ENCODE assay signal across 8 cellular contexts in genomic region chr14:92686763-92687427, GRCh38.
DNase-seq lines count a peak whose midpoint lies in the region; FAIRE-seq and TF ChIP-seq lines count a peak whose summit lies in the region.

No MANE protein-coding gene starts in this region.

- peaks cover 10 to 21% (median 20%) of the 10 kb centered on the region in 4 experiments; a peak in 6 of 7 replicates for H3K27me3 ChIP-seq in H1 (replicated peaks in 1 of 4; ENCODE audit: control insufficient read depth in 3 of 4, extremely low read depth in 1 of 4, insufficient read depth in 3 of 4, low read length in 3 of 4)
- H3K27me3 ChIP-seq in mesenchymal stem cell (ENCODE audit: control insufficient read depth in 1 of 2, insufficient read depth in 1 of 2, low read length in 2 of 2), result peaks cover 0 to 4% of the 10 kb centered on the region in 2 experiments

- intact Hi-C loops in activated CD4-positive, alpha-beta memory T cell treated with anti-CD3 and anti-CD28 coated beads for 36 hours (cut with micrococcal nuclease), result no loop called here

- peak overlapping the region; percentile 46 for H3K56ac ChIP-seq in H1 (replicated peaks; ENCODE audit: insufficient read length, low read depth, low read length)

- WGBS in H1 (ENCODE audit: extremely low coverage in 1 of 2, insufficient coverage in 1 of 2, insufficient read length in 1 of 2, insufficient replicate concordance in 2 of 2, low coverage in 1 of 2, low lambda C conversion rate in 2 of 2, missing lambda C conversion rate in 1 of 2), 2 experiments, result 3% methylated on average over 30 of the region's 46 CpGs; no CpG with 5 or more reads in 1 of the 2 experiments
- 3% methylated on average over 42 of the region's 46 CpGs for WGBS in mesenchymal stem cell

- H3K79me1 ChIP-seq in H1 (ENCODE audit: low read depth, low read length), result no peaks in the 10 kb centered on the region
- no peaks in the 10 kb centered on the region for H3K79me1 ChIP-seq in mesenchymal stem cell (replicated peaks; ENCODE audit: low read length, poor library complexity, severe bottlenecking)

- H3K4me1 Mint-ChIP-seq in activated CD4-positive, alpha-beta memory T cell treated with anti-CD3 and anti-CD28 coated beads for 36 hours (ENCODE audit: low read depth), result no peaks in the 10 kb centered on the region

- no peaks in the 10 kb centered on the region for H3K79me2 ChIP-seq in H1 (ENCODE audit: control insufficient read depth in 1 of 2, insufficient read depth in 2 of 2, low read length in 2 of 2)

- no peak overlapping the region for H3K4ac ChIP-seq in H1 (replicated peaks; ENCODE audit: insufficient read length, low read depth, low read length)
- peak overlapping the region in 1 of 2 experiments; percentile 55 for H3K4ac ChIP-seq in mesenchymal stem cell (ENCODE audit: low read depth in 1 of 2, low read length in 2 of 2)

- H3K4me1 ChIP-seq in H1 (replicated peaks in 1 of 4; ENCODE audit: control insufficient read depth in 3 of 4, insufficient read depth in 4 of 4, low read length in 3 of 4) (peaks cover 0 to 9% (median 3%) of the 10 kb centered on the region in 4 experiments; a peak in 4 of 7 replicates), mesenchymal stem cell (ENCODE audit: control insufficient read depth, insufficient read depth, low read depth, low read length) (peaks cover 20% of the 10 kb centered on the region)

- no peaks in the 10 kb centered on the region for H3K36me3 ChIP-seq in H1 (ENCODE audit: control insufficient read depth in 2 of 4, insufficient read depth in 4 of 4, low read length in 3 of 4)
- H3K36me3 ChIP-seq in mesenchymal stem cell (ENCODE audit: control insufficient read depth in 1 of 2, insufficient read depth in 2 of 2, low read depth in 1 of 2, low read length in 2 of 2), result peaks cover 42 to 48% of the 10 kb centered on the region in 2 experiments

- peaks cover 3% of the 10 kb centered on the region for H3K36me3 Mint-ChIP-seq in activated CD4-positive, alpha-beta memory T cell treated with anti-CD3 and anti-CD28 coated beads for 36 hours

- no peak overlapping the region for H4K5ac ChIP-seq in H1 (ENCODE audit: insufficient read length, low read depth, low read length)

- no peaks in the 10 kb centered on the region for H3K9me3 Mint-ChIP-seq in activated CD4-positive, alpha-beta memory T cell treated with anti-CD3 and anti-CD28 coated beads for 36 hours

- H3K23ac ChIP-seq in H1 (ENCODE audit: insufficient read length) (no peak overlapping the region), mesenchymal stem cell (ENCODE audit: low read length in 2 of 2) (no peak overlapping the region)

- peak; percentile 91 for TF ChIP-seq CTCF in HFF-Myc (IDR thresholded peaks at IDR 0.05; ENCODE audit: low read depth, low read length, missing control alignments)
- peak; percentile 89 to 92 (median 90) for TF ChIP-seq CTCF in H1 (IDR thresholded peaks at IDR 0.05; ENCODE audit: control extremely low read depth in 1 of 3, insufficient read depth in 1 of 3, low read depth in 1 of 3, low read length in 3 of 3)

- peaks cover 0 to 2% of the 10 kb centered on the region in 2 experiments for H4K20me1 ChIP-seq in H1 (replicated peaks in 1 of 2; ENCODE audit: control insufficient read depth in 1 of 2, insufficient read depth in 2 of 2, low read length in 2 of 2)

- H3K4me3 ChIP-seq in HFF-Myc (replicated peaks; ENCODE audit: low read depth, low read length), result no peak overlapping the region
- peak overlapping the region; percentile 33 to 68 (median 44) for H3K4me3 ChIP-seq in H1 (ENCODE audit: extremely low read depth in 1 of 4, insufficient read depth in 2 of 4, low read depth in 3 of 4, low read length in 4 of 4)
- peak overlapping the region in 1 of 2 experiments; percentile 33 for H3K4me3 ChIP-seq in mesenchymal stem cell (ENCODE audit: insufficient read depth in 1 of 2, low read depth in 1 of 2, low read length in 2 of 2)

- H3K9me3 ChIP-seq in H1 (ENCODE audit: insufficient read depth in 2 of 2, low read depth in 1 of 2, low read length in 1 of 2) (no peaks in the 10 kb centered on the region), mesenchymal stem cell (ENCODE audit: control insufficient read depth, low read length) (no peaks in the 10 kb centered on the region)

- no peak overlapping the region for H2BK20ac ChIP-seq in H1 (ENCODE audit: low read length)

- no peak overlapping the region for H2BK15ac ChIP-seq in H1 (ENCODE audit: low read length)
- no peak overlapping the region for H2BK15ac ChIP-seq in mesenchymal stem cell (ENCODE audit: low read depth, poor library complexity, severe bottlenecking)

- H2AFZ ChIP-seq in H1 (ENCODE audit: low read length) (peak overlapping the region; percentile 38; the same call in 1 of the 2 replicates), mesenchymal stem cell (ENCODE audit: low read depth, low read length) (peak overlapping the region; percentile 64)

- FAIRE-seq in H1 (lab: Jason Lieb, UNC), result no peak

- no peak overlapping the region for H3K27ac Mint-ChIP-seq in activated CD4-positive, alpha-beta memory T cell treated with anti-CD3 and anti-CD28 coated beads for 36 hours

- H2BK12ac ChIP-seq in H1 (ENCODE audit: low read depth, low read length), result peak overlapping the region; percentile 39; the same call in 1 of the 2 replicates
- H2BK12ac ChIP-seq in mesenchymal stem cell (ENCODE audit: low read length in 2 of 2), result peak overlapping the region in 1 of 2 experiments; percentile 79

- H3K4me3 Mint-ChIP-seq in activated CD4-positive, alpha-beta memory T cell treated with anti-CD3 and anti-CD28 coated beads for 36 hours, result no peak overlapping the region

- no peak overlapping the region for H3K14ac ChIP-seq in H1 (ENCODE audit: insufficient read length)
- H3K14ac ChIP-seq in mesenchymal stem cell (ENCODE audit: low read length in 2 of 2), result peak overlapping the region in 1 of 2 experiments; percentile 64

- H3K9ac ChIP-seq in H1 (replicated peaks in 1 of 4; ENCODE audit: extremely low read depth in 1 of 4, low read depth in 3 of 4, low read length in 3 of 4) (no peak overlapping the region; a peak in 1 of 7 replicates), mesenchymal stem cell (ENCODE audit: low read length) (peak overlapping the region; percentile 36)

- TF ChIP-seq EP300 in H1 (IDR thresholded peaks at IDR 0.05; ENCODE audit: borderline replicate concordance in 1 of 2, low read depth in 2 of 2, low read length in 2 of 2), result no peak

- TF ChIP-seq POLR2A in H1 (IDR thresholded peaks at IDR 0.05; ENCODE audit: control extremely low read depth in 1 of 2, low read depth in 2 of 2, low read length in 2 of 2), result 0 out of 3 replicates have a peak, but pooled peaks of 1 of the 2 experiments have one; percentile 21

- H3K4me2 ChIP-seq in H1 (ENCODE audit: insufficient read depth in 1 of 2, low read depth in 2 of 2, low read length in 2 of 2) (peak overlapping the region; percentile 53 to 99), mesenchymal stem cell (ENCODE audit: low read length, poor library complexity, severe bottlenecking) (peak overlapping the region; percentile 89)

- H3K23me2 ChIP-seq in H1 (ENCODE audit: low read depth, low read length), result peaks cover 12% of the 10 kb centered on the region; the same call in 1 of the 2 replicates

- H3K18ac ChIP-seq in H1 (ENCODE audit: extremely low read depth, low read length) (peak overlapping the region; percentile 48; the same call in 1 of the 2 replicates), mesenchymal stem cell (ENCODE audit: low read depth in 1 of 2, low read length in 2 of 2) (no peak overlapping the region)

- peak overlapping the region; percentile 88; the same call in 1 of the 2 replicates for H4K8ac ChIP-seq in H1 (ENCODE audit: extremely low read depth, insufficient read depth, low read length)
- peak overlapping the region; percentile 19 for H4K8ac ChIP-seq in mesenchymal stem cell (ENCODE audit: low read length)

- POLR2A ChIA-PET in activated CD4-positive, alpha-beta memory T cell treated with anti-CD3 and anti-CD28 coated beads for 36 hours (lab: Charles Lee), result no interaction called here
- POLR2A ChIA-PET in H1 (lab: Charles Lee; ENCODE audit: partially characterized antibody), result interaction anchor here (1.2 kb wide), 1 partner anchor 35 kb away, joined by 5 read pairs; no protein-coding TSS in a partner anchor

- H2BK5ac ChIP-seq in H1 (ENCODE audit: low read depth, low read length), result no peak overlapping the region
- H2BK5ac ChIP-seq in mesenchymal stem cell (ENCODE audit: low read depth, low read length, poor library complexity, severe bottlenecking), result no peak overlapping the region

- DNase-seq in DMS114 treated with DMSO at 0.1 percent for 48 hours (lab: John Stamatoyannopoulos, UW; ENCODE audit: unreplicated experiment), result peak; percentile 11
- DNase-seq in HFF-Myc (ENCODE audit: extremely low read depth, low read depth), result no peak
- peak; percentile 7 for DNase-seq in NCI-H226
- DNase-seq in activated CD4-positive, alpha-beta memory T cell treated with anti-CD3 and anti-CD28 coated beads for 36 hours, result peak; percentile 70
- peak; percentile 66 to 99 for DNase-seq in H1 (ENCODE audit: low read depth in 1 of 2, low spot score in 2 of 2)
- peak; percentile 77 for DNase-seq in mesenchymal stem cell
- DNase-seq in stimulated activated CD8-positive, alpha-beta memory T cell treated with anti-CD3 and anti-CD28 coated beads, Interleukin-15, amount 100 ng/mL, for 24 hours (ENCODE audit: low read depth), result peak; percentile 59
- DNase-seq in NK-92 (lab: John Stamatoyannopoulos, UW; ENCODE audit: unreplicated experiment), result no peak

- no peaks in the 10 kb centered on the region for H3K27me3 Mint-ChIP-seq in activated CD4-positive, alpha-beta memory T cell treated with anti-CD3 and anti-CD28 coated beads for 36 hours

- TF ChIP-seq RAD21 in H1 (IDR thresholded peaks at IDR 0.05 in 1 of 2, conservative IDR thresholded peaks at IDR 0.05 in 1 of 2; ENCODE audit: low read depth in 2 of 2, low read length in 2 of 2), result peak; percentile 69 to 78

- H4K91ac ChIP-seq in H1 (replicated peaks; ENCODE audit: insufficient read length, low read length), result no peak overlapping the region
- H4K91ac ChIP-seq in mesenchymal stem cell (ENCODE audit: low read length), result no peak overlapping the region

- H2BK120ac ChIP-seq in H1 (replicated peaks; ENCODE audit: low read depth, low read length), result no peak overlapping the region
- H2BK120ac ChIP-seq in mesenchymal stem cell (ENCODE audit: low read depth, low read length), result no peak overlapping the region

- H2AK5ac ChIP-seq in H1 (ENCODE audit: low read depth, low read length) (no peak overlapping the region), mesenchymal stem cell (ENCODE audit: low read length, severe bottlenecking) (no peak overlapping the region)

- CTCF ChIA-PET in activated CD4-positive, alpha-beta memory T cell treated with anti-CD3 and anti-CD28 coated beads for 36 hours (lab: Charles Lee), result interaction anchor here (0.6 to 6.4 kb wide), 22 partner anchors 8 to 1092 kb away, joined by 3 to 32 read pairs (median 4); no protein-coding TSS in a partner anchor
- CTCF ChIA-PET in H1 (lab: Charles Lee; ENCODE audit: partially characterized antibody), result interaction anchor here (0.6 to 4.0 kb wide), 34 partner anchors 8 to 1993 kb away, joined by 3 to 31 read pairs (median 4); partner anchors contain the start of gene LGMN

- H3K27ac ChIP-seq in H1 (ENCODE audit: low read depth, low read length), result no peak overlapping the region
- H3K27ac ChIP-seq in mesenchymal stem cell (ENCODE audit: low read length, poor library complexity, severe bottlenecking), result no peak overlapping the region

TF ChIP-seq in H1, 55 proteins besides CTCF, POLR2A, EP300 and RAD21 (continues in another document):
- TF ChIP-seq KDM5A (IDR thresholded peaks at IDR 0.05; ENCODE audit: low read length) (no peak), TAF1 (IDR thresholded peaks at IDR 0.05; ENCODE audit: low read depth, low read length) (peak; percentile 84)

Comparison
In these comparisons a context has a peak if more than half of its experiments do, and no peak if none do; other contexts are left out.
1. DNase-seq: peak in DMS114 treated with DMSO at 0.1 percent for 48 hours (single experiment), NCI-H226 (single experiment), activated CD4-positive, alpha-beta memory T cell treated with anti-CD3 and anti-CD28 coated beads for 36 hours (single experiment), H1 (2 of 2), mesenchymal stem cell (single experiment) and stimulated activated CD8-positive, alpha-beta memory T cell treated with anti-CD3 and anti-CD28 coated beads, Interleukin-15, amount 100 ng/mL, for 24 hours (single experiment); none in HFF-Myc (single experiment) and NK-92 (single experiment).